Comparison of ENCODE assay signal across 16 cellular contexts in genomic region chr1:201640624-201641023, GRCh38.
A peak's percentile ranks its signal among the peaks of the same experiment; 100 is the strongest.
DNase-seq lines count a peak whose midpoint lies in the region; ATAC-seq and TF ChIP-seq lines count a peak whose summit lies in the region.
"Had no signal": no experiment of that assay in that cellular context is flagged by ENCODE, and none has a peak within 500 bp of the region (broad histone marks: within the 10 kb centered on the region; RNA-seq: fewer than 3 reads in every experiment).

No MANE protein-coding gene starts in this region.

- no peak for ATAC-seq in stimulated activated naive B cell treated with anti-CD40 and anti-IgM and Interleukin-4, amounts not matched to agents 10 μg/mL and 1 μg/mL and 100 μg/mL, for 72 hours (replicated peaks)
- ATAC-seq in GM18858 (IDR thresholded peaks at IDR 0.05; ENCODE audit: unreplicated experiment): no peak
- ATAC-seq: activated naive CD8-positive, alpha-beta T cell treated with anti-CD3 and anti-CD28 coated beads, Interleukin-2, amount 50 U/mL, for 24 hours; SK-N-SH treated with all-trans-retinoic acid at 6 μM for 48 hours; stimulated activated effector memory CD8-positive, alpha-beta T cell treated with anti-CD3 and anti-CD28 coated beads, Interleukin-12 subunit alpha, Interleukin-12 subunit beta, amount 100 ng/mL, for 72 hours had no signal

- no peak for TF ChIP-seq CTCF in right atrium auricular region (IDR thresholded peaks at IDR 0.05)

- no peaks in the 10 kb centered on the region for H3K9me3 ChIP-seq in right atrium auricular region
- H3K9me3 ChIP-seq in skeletal muscle tissue (ENCODE audit: control insufficient read depth in 3 of 3, low read length in 3 of 3): no peaks in the 10 kb centered on the region
- H3K9me3 ChIP-seq: neutrophil had no signal

- H3K4me3 Mint-ChIP-seq in stimulated activated naive B cell treated with anti-CD40 and anti-IgM and Interleukin-4, amounts not matched to agents 10 μg/mL and 1 μg/mL and 100 μg/mL, for 72 hours: no peak overlapping the region
- H3K4me3 Mint-ChIP-seq: activated naive CD8-positive, alpha-beta T cell treated with anti-CD3 and anti-CD28 coated beads, Interleukin-2, amount 50 U/mL, for 24 hours; memory B cell; stimulated activated effector memory CD8-positive, alpha-beta T cell treated with anti-CD3 and anti-CD28 coated beads, Interleukin-12 subunit alpha, Interleukin-12 subunit beta, amount 100 ng/mL, for 72 hours had no signal

- no peaks in the 10 kb centered on the region for H3K36me3 Mint-ChIP-seq in stimulated activated naive B cell treated with anti-CD40 and anti-IgM and Interleukin-4, amounts not matched to agents 10 μg/mL and 1 μg/mL and 100 μg/mL, for 72 hours
- H3K36me3 Mint-ChIP-seq: stimulated activated effector memory CD8-positive, alpha-beta T cell treated with anti-CD3 and anti-CD28 coated beads, Interleukin-12 subunit alpha, Interleukin-12 subunit beta, amount 100 ng/mL, for 72 hours had no signal

- H3K27me3 Mint-ChIP-seq in stimulated activated naive B cell treated with anti-CD40 and anti-IgM and Interleukin-4, amounts not matched to agents 10 μg/mL and 1 μg/mL and 100 μg/mL, for 72 hours: peaks cover 16 to 20% of the 10 kb centered on the region in 2 donors

- H3K27ac ChIP-seq in cingulate gyrus (ENCODE audit: low read depth, low read length): peak overlapping the region; percentile 19
- H3K27ac ChIP-seq in right atrium auricular region: peak overlapping the region; percentile 44 to 45
- H3K27ac ChIP-seq in skeletal muscle tissue (ENCODE audit: low read depth, low read length): peak overlapping the region; percentile 70
- H3K27ac ChIP-seq: neutrophil had no signal

- peaks cover 0 to 3% of the 10 kb centered on the region in 2 donors for H3K9me3 Mint-ChIP-seq in stimulated activated naive B cell treated with anti-CD40 and anti-IgM and Interleukin-4, amounts not matched to agents 10 μg/mL and 1 μg/mL and 100 μg/mL, for 72 hours
- H3K9me3 Mint-ChIP-seq: activated naive CD8-positive, alpha-beta T cell treated with anti-CD3 and anti-CD28 coated beads, Interleukin-2, amount 50 U/mL, for 24 hours; stimulated activated effector memory CD8-positive, alpha-beta T cell treated with anti-CD3 and anti-CD28 coated beads, Interleukin-12 subunit alpha, Interleukin-12 subunit beta, amount 100 ng/mL, for 72 hours had no signal

- H3K9ac ChIP-seq in skeletal muscle tissue (ENCODE audit: low read depth in 1 of 3, low read length in 3 of 3): no peak overlapping the region

- no peak overlapping the region for H3K27ac Mint-ChIP-seq in stimulated activated naive B cell treated with anti-CD40 and anti-IgM and Interleukin-4, amounts not matched to agents 10 μg/mL and 1 μg/mL and 100 μg/mL, for 72 hours
- H3K27ac Mint-ChIP-seq: activated naive CD8-positive, alpha-beta T cell treated with anti-CD3 and anti-CD28 coated beads, Interleukin-2, amount 50 U/mL, for 24 hours; memory B cell; stimulated activated effector memory CD8-positive, alpha-beta T cell treated with anti-CD3 and anti-CD28 coated beads, Interleukin-12 subunit alpha, Interleukin-12 subunit beta, amount 100 ng/mL, for 72 hours had no signal

- no peaks in the 10 kb centered on the region for H3K4me1 Mint-ChIP-seq in stimulated activated naive B cell treated with anti-CD40 and anti-IgM and Interleukin-4, amounts not matched to agents 10 μg/mL and 1 μg/mL and 100 μg/mL, for 72 hours
- H3K4me1 Mint-ChIP-seq: activated naive CD8-positive, alpha-beta T cell treated with anti-CD3 and anti-CD28 coated beads, Interleukin-2, amount 50 U/mL, for 24 hours; memory B cell; stimulated activated effector memory CD8-positive, alpha-beta T cell treated with anti-CD3 and anti-CD28 coated beads, Interleukin-12 subunit alpha, Interleukin-12 subunit beta, amount 100 ng/mL, for 72 hours had no signal

- no peak overlapping the region for H3K4me3 ChIP-seq in right atrium auricular region
- no peak overlapping the region for H3K4me3 ChIP-seq in skeletal muscle tissue (ENCODE audit: low read length in 3 of 3)

- DNase-seq in GM03348 (ENCODE audit: low spot score) (peak; percentile 75), right atrium auricular region (ENCODE audit: low spot score) (no peak), activated T-cell treated with anti-CD3 and anti-CD28 coated beads for 4 hours (no peak), NCI-H1092 (lab: John Stamatoyannopoulos, UW) (no peak)
- no peak for DNase-seq in stimulated activated naive B cell treated with anti-CD40 and anti-IgM and Interleukin-4, amounts not matched to agents 10 μg/mL and 1 μg/mL and 100 μg/mL, for 72 hours
- DNase-seq: activated naive CD8-positive, alpha-beta T cell treated with anti-CD3 and anti-CD28 coated beads, Interleukin-2, amount 50 U/mL, for 24 hours; activated T-cell treated with anti-CD3 and anti-CD28 coated beads, Interleukin-2, amount 50 U/mL, for 48 hours; C1 segment of cervical spinal cord; NCI-H1105 had no signal

- H3K4me1 ChIP-seq in right atrium auricular region: peaks cover 0 to 43% of the 10 kb centered on the region in 2 donors
- peaks cover 15 to 26% (median 25%) of the 10 kb centered on the region in 3 donors for H3K4me1 ChIP-seq in skeletal muscle tissue (ENCODE audit: control insufficient read depth in 3 of 3, insufficient read depth in 3 of 3, low read length in 3 of 3)

- no peaks in the 10 kb centered on the region for H3K27me3 ChIP-seq in right atrium auricular region
- H3K27me3 ChIP-seq in skeletal muscle tissue (ENCODE audit: control insufficient read depth in 3 of 3, insufficient read depth in 3 of 3, low read length in 3 of 3): no peaks in the 10 kb centered on the region

- H3K36me3 ChIP-seq in right atrium auricular region (no peaks in the 10 kb centered on the region), skeletal muscle tissue (ENCODE audit: control insufficient read depth in 3 of 3, insufficient read depth in 3 of 3, low read length in 3 of 3) (peaks cover 0 to 2% (median 0%) of the 10 kb centered on the region in 3 donors)
- H3K36me3 ChIP-seq: neutrophil had no signal

Comparison
In these comparisons a context has a peak if more than half of its experiments do, and no peak if none do; other contexts are left out.
1. H3K27ac ChIP-seq: peak in every context shown above with its lines; median percentile 70 in skeletal muscle tissue; 44 in right atrium auricular region; 19 in cingulate gyrus.